12 cellular contexts compared by ENCODE assay signal in genomic region chr9:105054488-105054887, GRCh38.
DNase-seq lines count a peak whose midpoint lies in the region; ATAC-seq, FAIRE-seq and TF ChIP-seq lines count a peak whose summit lies in the region.
"Had no signal": no experiment of that assay in that cellular context is flagged by ENCODE, and none has a peak within 500 bp of the region (broad histone marks: within the 10 kb centered on the region; RNA-seq: fewer than 3 reads in every experiment).

No MANE protein-coding gene starts in this region.

- TF ChIP-seq POLR2A in K562 (conservative IDR thresholded peaks at IDR 0.05) (no peak), esophagus muscularis mucosa (IDR thresholded peaks at IDR 0.05; ENCODE audit: low read depth) (no peak)

- POLR2A ChIA-PET in HEK293 (lab: Yijun Ruan, JAX) (interaction anchor here (0.6 to 1.0 kb wide), 2 partner anchors 10 to 59 kb away, joined by 3 to 5 read pairs; no protein-coding TSS in a partner anchor), K562 (lab: Yijun Ruan, JAX) (interaction anchor here (0.7 to 1.3 kb wide), 3 partner anchors 8 to 39 kb away, joined by 3 to 4 read pairs (median 4); no protein-coding TSS in a partner anchor)

- no peak overlapping the region for H3K4me2 ChIP-seq in K562 (ENCODE audit: insufficient read depth, low read length)
- H3K4me2 ChIP-seq in keratinocyte (ENCODE audit: control insufficient read depth, extremely low read depth, insufficient read depth, low read depth, low read length): peak overlapping the region; percentile 13

- no peak overlapping the region for H2AFZ ChIP-seq in K562 (ENCODE audit: low read depth, low read length)
- no peak overlapping the region for H2AFZ ChIP-seq in keratinocyte (ENCODE audit: control insufficient read depth, low read length)

- peaks cover 2 to 7% of the 10 kb centered on the region in 2 donors for H3K4me1 Mint-ChIP-seq in effector memory CD8-positive, alpha-beta T cell (ENCODE audit: low read depth in 2 of 2)

- H3K9me3 ChIP-seq in HEK293 (ENCODE audit: control insufficient read depth, insufficient read depth, low read depth, low read length) (no peaks in the 10 kb centered on the region), K562 (replicated peaks; ENCODE audit: control insufficient read depth, insufficient read depth, low read depth, low read length) (no peaks in the 10 kb centered on the region), keratinocyte (ENCODE audit: control insufficient read depth, low read depth, low read length) (no peaks in the 10 kb centered on the region), aorta (ENCODE audit: control insufficient read depth, low read length) (no peaks in the 10 kb centered on the region), esophagus muscularis mucosa (peaks cover 0 to 5% (median 0%) of the 10 kb centered on the region in 4 donors)
- H3K9me3 ChIP-seq: esophagus squamous epithelium had no signal

- H3K4me1 ChIP-seq in HEK293 (ENCODE audit: control insufficient read depth, insufficient read depth, low read length) (no peaks in the 10 kb centered on the region), K562 (replicated peaks in 1 of 2; ENCODE audit: control insufficient read depth in 2 of 2, insufficient read depth in 2 of 2, low read length in 2 of 2) (no peaks in the 10 kb centered on the region), keratinocyte (ENCODE audit: control insufficient read depth, extremely low read depth, insufficient read depth, low read length) (peaks cover 18% of the 10 kb centered on the region), aorta (ENCODE audit: control insufficient read depth in 1 of 2, insufficient read depth in 2 of 2, low read length in 2 of 2) (no peaks in the 10 kb centered on the region), esophagus muscularis mucosa (peaks cover 6 to 9% (median 7%) of the 10 kb centered on the region in 4 donors)

- H3K36me3 ChIP-seq in HEK293 (ENCODE audit: control insufficient read depth in 2 of 2, insufficient read depth in 1 of 2, low read length in 2 of 2) (no peaks in the 10 kb centered on the region), K562 (ENCODE audit: control insufficient read depth, insufficient read depth, low read length) (no peaks in the 10 kb centered on the region), keratinocyte (ENCODE audit: control insufficient read depth in 2 of 2, extremely low read depth in 1 of 2, insufficient read depth in 2 of 2, low read length in 2 of 2) (no peaks in the 10 kb centered on the region), aorta (ENCODE audit: control insufficient read depth in 1 of 2, insufficient read depth in 2 of 2, low read length in 1 of 2) (no peaks in the 10 kb centered on the region), esophagus muscularis mucosa (no peaks in the 10 kb centered on the region)
- H3K36me3 ChIP-seq: esophagus squamous epithelium had no signal

- H3K9me3 Mint-ChIP-seq in effector memory CD8-positive, alpha-beta T cell: no peaks in the 10 kb centered on the region
- H3K9me3 Mint-ChIP-seq: activated B cell treated with CpG ODN at 0.5 μM for 24 hours had no signal

- BruUV-seq in K562 (replicated peaks; lab: Mats Ljungman, UMichigan): no TSS peak

- dilution Hi-C loops in keratinocyte (cut with MboI; ENCODE audit: extremely low pct_ligation_motif_present, low sequenced_read_pairs): no loop called here

- WGBS in K562 (ENCODE audit: insufficient coverage, low coverage, missing lambda C conversion rate): 0% methylated on average over 3 of the region's 3 CpGs
- 72 to 82% methylated on average over 3 of the region's 3 CpGs for WGBS in aorta, 2 donors
- 48% methylated on average over 3 of the region's 3 CpGs for WGBS in esophagus muscularis mucosa

- H3K4me3 ChIP-seq in HEK293 (ENCODE audit: low read depth, low read length): no peak overlapping the region
- H3K4me3 ChIP-seq in K562: no peak overlapping the region
- H3K4me3 ChIP-seq in keratinocyte (ENCODE audit: control insufficient read depth in 2 of 3, extremely low read depth in 1 of 3, insufficient read depth in 2 of 3, low read depth in 1 of 3, low read length in 3 of 3): no peak overlapping the region
- no peak overlapping the region for H3K4me3 ChIP-seq in aorta (ENCODE audit: low read length in 2 of 2)
- no peak overlapping the region for H3K4me3 ChIP-seq in esophagus muscularis mucosa
- H3K4me3 ChIP-seq: esophagus squamous epithelium had no signal

- no peak overlapping the region for H3K27ac Mint-ChIP-seq in effector memory CD8-positive, alpha-beta T cell
- H3K27ac Mint-ChIP-seq: activated B cell treated with CpG ODN at 0.5 μM for 24 hours had no signal

- DNase-seq in AG08395 (ENCODE audit: low spot score): peak; percentile 53
- no peak for DNase-seq in K562 (ENCODE audit: extremely low read depth in 1 of 4, low spot score in 3 of 4)
- DNase-seq in keratinocyte (ENCODE audit: low read depth, low spot score): no peak
- no peak for DNase-seq in substantia nigra (lab: John Stamatoyannopoulos, UW)
- no peak for DNase-seq in aorta
- DNase-seq in esophagus muscularis mucosa (ENCODE audit: extremely low spot score): no peak
- no peak for DNase-seq in effector memory CD8-positive, alpha-beta T cell
- DNase-seq: activated B cell treated with CpG ODN at 0.5 μM for 24 hours, esophagus squamous epithelium, NCI-H1436 had no signal

- H3K27ac ChIP-seq in HEK293 (ENCODE audit: extremely low read depth, low read depth, low read length) (no peak overlapping the region), K562 (ENCODE audit: extremely low read depth, low read depth, low read length) (no peak overlapping the region), keratinocyte (ENCODE audit: control insufficient read depth, insufficient read depth, low read length) (peak overlapping the region; percentile 52), substantia nigra (ENCODE audit: low read depth, low read length, poor library complexity, severe bottlenecking) (no peak overlapping the region), aorta (ENCODE audit: low read depth in 1 of 2, low read length in 2 of 2) (no peak overlapping the region), esophagus muscularis mucosa (replicated peaks in 1 of 4) (no peak overlapping the region)

- ATAC-seq in K562 (no peak), aorta (ENCODE audit: low FRiP score) (no peak)
- ATAC-seq in effector memory CD8-positive, alpha-beta T cell (replicated peaks): no peak

- peaks cover 6 to 7% of the 10 kb centered on the region in 2 experiments; a peak in 3 of 5 replicates for H3K27me3 ChIP-seq in K562 (ENCODE audit: control insufficient read depth in 2 of 2, insufficient read depth in 2 of 2, low read length in 2 of 2)
- H3K27me3 ChIP-seq in keratinocyte (ENCODE audit: control insufficient read depth, extremely low read depth, insufficient read depth, low read length): no peaks in the 10 kb centered on the region
- no peaks in the 10 kb centered on the region for H3K27me3 ChIP-seq in aorta (ENCODE audit: control insufficient read depth in 1 of 2, insufficient read depth in 2 of 2, low read length in 1 of 2)
- no peaks in the 10 kb centered on the region for H3K27me3 ChIP-seq in esophagus muscularis mucosa
- H3K27me3 ChIP-seq: esophagus squamous epithelium had no signal

- FAIRE-seq in K562 (lab: Jason Lieb, UNC) (no peak), keratinocyte (lab: Jason Lieb, UNC) (peak; percentile 64)

- H3K4me3 Mint-ChIP-seq in effector memory CD8-positive, alpha-beta T cell: no peak overlapping the region
- H3K4me3 Mint-ChIP-seq: activated B cell treated with CpG ODN at 0.5 μM for 24 hours; activated naive CD4-positive, alpha-beta T cell treated with anti-CD3 and anti-CD28 coated beads, Interleukin-2, amount 50 U/mL, for 24 hours had no signal

- TF ChIP-seq RAD21 in K562 (CRISPR knock-in tag; conservative IDR thresholded peaks at IDR 0.05 in 1 of 2, IDR thresholded peaks at IDR 0.05 in 1 of 2): no peak

- no peaks in the 10 kb centered on the region for H4K20me1 ChIP-seq in K562 (replicated peaks; ENCODE audit: control insufficient read depth, insufficient read depth, low read length)
- H4K20me1 ChIP-seq in keratinocyte (ENCODE audit: control insufficient read depth, extremely low read depth, insufficient read depth, low read length): no peaks in the 10 kb centered on the region

- intact Hi-C loops in K562 (cut with micrococcal nuclease): no loop called here
- intact Hi-C loops in aorta (cut with DNase I): no loop called here
- intact Hi-C loops in esophagus muscularis mucosa (cut with DNase I): no loop called here

- no peaks in the 10 kb centered on the region for H3K79me2 ChIP-seq in K562 (ENCODE audit: control insufficient read depth, insufficient read depth, low read length)
- H3K79me2 ChIP-seq in keratinocyte (ENCODE audit: control insufficient read depth, insufficient read depth, low read length): no peaks in the 10 kb centered on the region

- no peaks in the 10 kb centered on the region for H3K9me1 ChIP-seq in K562 (ENCODE audit: control insufficient read depth, insufficient read depth, low read length)
- peaks cover 2% of the 10 kb centered on the region for H3K9me1 ChIP-seq in keratinocyte (ENCODE audit: control insufficient read depth, extremely low read depth, insufficient read depth, low read length)

- in situ Hi-C loops in K562 (cut with MboI): no loop called here

- TF ChIP-seq CTCF in HEK293 (tag by site-specific recombination; IDR thresholded peaks at IDR 0.05) (no peak), K562 (IDR thresholded peaks at IDR 0.05 in 2 of 3, conservative IDR thresholded peaks at IDR 0.05 in 1 of 3; ENCODE audit: insufficient read depth in 2 of 3, low read depth in 1 of 3, low read length in 3 of 3) (no peak), keratinocyte (optimal IDR thresholded peaks at IDR 0.05 in 1 of 3, IDR thresholded peaks at IDR 0.05 in 1 of 3, conservative IDR thresholded peaks at IDR 0.05 in 1 of 3; ENCODE audit: extremely low read depth in 1 of 3, insufficient read depth in 2 of 3, low read length in 3 of 3) (no peak), esophagus muscularis mucosa (IDR thresholded peaks at IDR 0.05) (no peak)

- H3K27me3 Mint-ChIP-seq in effector memory CD8-positive, alpha-beta T cell: peaks cover 11 to 18% of the 10 kb centered on the region in 2 donors
- H3K27me3 Mint-ChIP-seq: activated B cell treated with CpG ODN at 0.5 μM for 24 hours; activated naive CD4-positive, alpha-beta T cell treated with anti-CD3 and anti-CD28 coated beads, Interleukin-2, amount 50 U/mL, for 24 hours had no signal

- TF ChIP-seq EP300 in K562 (IDR thresholded peaks at IDR 0.05; ENCODE audit: low read length) (no peak), esophagus muscularis mucosa (IDR thresholded peaks at IDR 0.05) (no peak)

- H3K9ac ChIP-seq in K562 (ENCODE audit: insufficient read depth in 1 of 2, low read depth in 2 of 2, low read length in 2 of 2): no peak overlapping the region
- H3K9ac ChIP-seq in keratinocyte (ENCODE audit: control insufficient read depth, extremely low read depth, insufficient read depth, low read length): no peak overlapping the region

- no peaks in the 10 kb centered on the region for H3K36me3 Mint-ChIP-seq in effector memory CD8-positive, alpha-beta T cell (ENCODE audit: insufficient read depth)

- CTCF ChIA-PET in HEK293 (lab: Yijun Ruan, JAX) (interaction anchor here (0.7 kb wide), 2 partner anchors 190 to 302 kb away, joined by 3 to 6 read pairs; partner anchors contain the start of gene SLC44A1), K562 (lab: Yijun Ruan, JAX; ENCODE audit: low intra/inter-chr PET ratio) (no interaction called here)

TF ChIP-seq in HEK293, 187 proteins besides CTCF, POLR2A, EP300 and RAD21 (continues in another document):
- no peak for TF ChIP-seq ZNF596 (tag by site-specific recombination; IDR thresholded peaks at IDR 0.05)
